ENCODE assay signal across 2 cellular contexts in the genomic region with DNA sequence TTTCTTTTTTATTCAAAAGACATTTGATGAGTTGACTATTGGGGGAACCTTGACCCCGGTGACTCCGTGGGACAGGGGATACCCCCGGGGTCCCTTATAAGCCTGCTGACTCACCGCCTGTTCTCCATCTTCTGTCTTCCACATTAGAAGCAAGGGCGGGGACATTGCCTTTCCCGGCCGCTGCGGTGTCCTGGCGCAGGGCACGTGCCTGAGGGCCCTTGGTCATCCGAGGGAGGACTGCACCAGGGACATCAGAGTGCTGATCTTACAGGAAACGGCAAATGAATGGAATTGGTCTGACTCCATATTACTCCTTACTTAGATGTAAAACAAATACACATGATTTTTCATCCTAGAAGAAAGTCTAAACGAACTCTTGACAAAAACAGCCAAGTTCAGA.
TF ChIP-seq lines count a peak whose summit lies in the region.

No MANE protein-coding gene starts in this region.

TF ChIP-seq in HCT116, 20 proteins besides CTCF, POLR2A, EP300 and RAD21:
- TF ChIP-seq TCF7L2 (IDR thresholded peaks at IDR 0.05; ENCODE audit: borderline replicate concordance, extremely low read depth, insufficient read depth, insufficient read length): no peak
- TF ChIP-seq, protein P1, sequence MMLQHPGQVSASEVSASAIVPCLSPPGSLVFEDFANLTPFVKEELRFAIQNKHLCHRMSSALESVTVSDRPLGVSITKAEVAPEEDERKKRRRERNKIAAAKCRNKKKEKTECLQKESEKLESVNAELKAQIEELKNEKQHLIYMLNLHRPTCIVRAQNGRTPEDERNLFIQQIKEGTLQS (IDR thresholded peaks at IDR 0.05): no peak
- TF ChIP-seq ZFX (IDR thresholded peaks at IDR 0.05): no peak
- TF ChIP-seq, protein P2, sequence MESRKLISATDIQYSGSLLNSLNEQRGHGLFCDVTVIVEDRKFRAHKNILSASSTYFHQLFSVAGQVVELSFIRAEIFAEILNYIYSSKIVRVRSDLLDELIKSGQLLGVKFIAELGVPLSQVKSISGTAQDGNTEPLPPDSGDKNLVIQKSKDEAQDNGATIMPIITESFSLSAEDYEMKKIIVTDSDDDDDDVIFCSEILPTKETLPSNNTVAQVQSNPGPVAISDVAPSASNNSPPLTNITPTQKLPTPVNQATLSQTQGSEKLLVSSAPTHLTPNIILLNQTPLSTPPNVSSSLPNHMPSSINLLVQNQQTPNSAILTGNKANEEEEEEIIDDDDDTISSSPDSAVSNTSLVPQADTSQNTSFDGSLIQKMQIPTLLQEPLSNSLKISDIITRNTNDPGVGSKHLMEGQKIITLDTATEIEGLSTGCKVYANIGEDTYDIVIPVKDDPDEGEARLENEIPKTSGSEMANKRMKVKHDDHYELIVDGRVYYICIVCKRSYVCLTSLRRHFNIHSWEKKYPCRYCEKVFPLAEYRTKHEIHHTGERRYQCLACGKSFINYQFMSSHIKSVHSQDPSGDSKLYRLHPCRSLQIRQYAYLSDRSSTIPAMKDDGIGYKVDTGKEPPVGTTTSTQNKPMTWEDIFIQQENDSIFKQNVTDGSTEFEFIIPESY (IDR thresholded peaks at IDR 0.05; ENCODE audit: extremely low read depth, insufficient replicate concordance, low read length): no peak
- TF ChIP-seq, protein P3, sequence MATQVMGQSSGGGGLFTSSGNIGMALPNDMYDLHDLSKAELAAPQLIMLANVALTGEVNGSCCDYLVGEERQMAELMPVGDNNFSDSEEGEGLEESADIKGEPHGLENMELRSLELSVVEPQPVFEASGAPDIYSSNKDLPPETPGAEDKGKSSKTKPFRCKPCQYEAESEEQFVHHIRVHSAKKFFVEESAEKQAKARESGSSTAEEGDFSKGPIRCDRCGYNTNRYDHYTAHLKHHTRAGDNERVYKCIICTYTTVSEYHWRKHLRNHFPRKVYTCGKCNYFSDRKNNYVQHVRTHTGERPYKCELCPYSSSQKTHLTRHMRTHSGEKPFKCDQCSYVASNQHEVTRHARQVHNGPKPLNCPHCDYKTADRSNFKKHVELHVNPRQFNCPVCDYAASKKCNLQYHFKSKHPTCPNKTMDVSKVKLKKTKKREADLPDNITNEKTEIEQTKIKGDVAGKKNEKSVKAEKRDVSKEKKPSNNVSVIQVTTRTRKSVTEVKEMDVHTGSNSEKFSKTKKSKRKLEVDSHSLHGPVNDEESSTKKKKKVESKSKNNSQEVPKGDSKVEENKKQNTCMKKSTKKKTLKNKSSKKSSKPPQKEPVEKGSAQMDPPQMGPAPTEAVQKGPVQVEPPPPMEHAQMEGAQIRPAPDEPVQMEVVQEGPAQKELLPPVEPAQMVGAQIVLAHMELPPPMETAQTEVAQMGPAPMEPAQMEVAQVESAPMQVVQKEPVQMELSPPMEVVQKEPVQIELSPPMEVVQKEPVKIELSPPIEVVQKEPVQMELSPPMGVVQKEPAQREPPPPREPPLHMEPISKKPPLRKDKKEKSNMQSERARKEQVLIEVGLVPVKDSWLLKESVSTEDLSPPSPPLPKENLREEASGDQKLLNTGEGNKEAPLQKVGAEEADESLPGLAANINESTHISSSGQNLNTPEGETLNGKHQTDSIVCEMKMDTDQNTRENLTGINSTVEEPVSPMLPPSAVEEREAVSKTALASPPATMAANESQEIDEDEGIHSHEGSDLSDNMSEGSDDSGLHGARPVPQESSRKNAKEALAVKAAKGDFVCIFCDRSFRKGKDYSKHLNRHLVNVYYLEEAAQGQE (IDR thresholded peaks at IDR 0.05; ENCODE audit: low read depth): no peak
- no peak for TF ChIP-seq JUND (IDR thresholded peaks at IDR 0.05)
- TF ChIP-seq FOSL1 (IDR thresholded peaks at IDR 0.05; ENCODE audit: low read depth): no peak
- no peak for TF ChIP-seq EGR1 (IDR thresholded peaks at IDR 0.05; ENCODE audit: low read depth)
- no peak for TF ChIP-seq SP1 (IDR thresholded peaks at IDR 0.05; ENCODE audit: low read depth)
- no peak for TF ChIP-seq ZNF274 (IDR thresholded peaks at IDR 0.05; ENCODE audit: low read depth, low read length)
- TF ChIP-seq, protein P4, sequence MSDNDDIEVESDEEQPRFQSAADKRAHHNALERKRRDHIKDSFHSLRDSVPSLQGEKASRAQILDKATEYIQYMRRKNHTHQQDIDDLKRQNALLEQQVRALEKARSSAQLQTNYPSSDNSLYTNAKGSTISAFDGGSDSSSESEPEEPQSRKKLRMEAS (IDR thresholded peaks at IDR 0.05): no peak
- TF ChIP-seq CBX3 (IDR thresholded peaks at IDR 0.05; ENCODE audit: low read depth): no peak
- TF ChIP-seq YY1 (IDR thresholded peaks at IDR 0.05; ENCODE audit: extremely low read depth, insufficient replicate concordance, low read depth, low read length): no peak

TF ChIP-seq in WTC11, 78 proteins besides CTCF, POLR2A, EP300 and RAD21:
- no peak for TF ChIP-seq IRF2 (CRISPR knock-in tag; IDR thresholded peaks at IDR 0.05; ENCODE audit: borderline replicate concordance, low read depth)
- no peak for TF ChIP-seq GRHL2 (CRISPR knock-in tag; IDR thresholded peaks at IDR 0.05; ENCODE audit: insufficient replicate concordance, severe bottlenecking)
- no peak for TF ChIP-seq ZNF121 (CRISPR knock-in tag; IDR thresholded peaks at IDR 0.05)
- TF ChIP-seq ZNF138 (CRISPR knock-in tag; conservative IDR thresholded peaks at IDR 0.05): no peak
- TF ChIP-seq ESRRA (CRISPR knock-in tag; IDR thresholded peaks at IDR 0.05; ENCODE audit: borderline replicate concordance): no peak
- no peak for TF ChIP-seq NFE2L1 (CRISPR knock-in tag; IDR thresholded peaks at IDR 0.05)
- TF ChIP-seq, protein P5, sequence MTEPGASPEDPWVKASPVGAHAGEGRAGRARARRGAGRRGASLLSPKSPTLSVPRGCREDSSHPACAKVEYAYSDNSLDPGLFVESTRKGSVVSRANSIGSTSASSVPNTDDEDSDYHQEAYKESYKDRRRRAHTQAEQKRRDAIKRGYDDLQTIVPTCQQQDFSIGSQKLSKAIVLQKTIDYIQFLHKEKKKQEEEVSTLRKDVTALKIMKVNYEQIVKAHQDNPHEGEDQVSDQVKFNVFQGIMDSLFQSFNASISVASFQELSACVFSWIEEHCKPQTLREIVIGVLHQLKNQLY (CRISPR knock-in tag; IDR thresholded peaks at IDR 0.05): no peak
- TF ChIP-seq, protein P6, sequence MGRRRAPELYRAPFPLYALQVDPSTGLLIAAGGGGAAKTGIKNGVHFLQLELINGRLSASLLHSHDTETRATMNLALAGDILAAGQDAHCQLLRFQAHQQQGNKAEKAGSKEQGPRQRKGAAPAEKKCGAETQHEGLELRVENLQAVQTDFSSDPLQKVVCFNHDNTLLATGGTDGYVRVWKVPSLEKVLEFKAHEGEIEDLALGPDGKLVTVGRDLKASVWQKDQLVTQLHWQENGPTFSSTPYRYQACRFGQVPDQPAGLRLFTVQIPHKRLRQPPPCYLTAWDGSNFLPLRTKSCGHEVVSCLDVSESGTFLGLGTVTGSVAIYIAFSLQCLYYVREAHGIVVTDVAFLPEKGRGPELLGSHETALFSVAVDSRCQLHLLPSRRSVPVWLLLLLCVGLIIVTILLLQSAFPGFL (CRISPR knock-in tag; IDR thresholded peaks at IDR 0.05; ENCODE audit: borderline replicate concordance): no peak
- TF ChIP-seq NR1H2 (CRISPR knock-in tag; IDR thresholded peaks at IDR 0.05): no peak
- no peak for TF ChIP-seq ELF4 (CRISPR knock-in tag; IDR thresholded peaks at IDR 0.05; ENCODE audit: low read depth)
- no peak for TF ChIP-seq FOXP1 (CRISPR knock-in tag; IDR thresholded peaks at IDR 0.05; ENCODE audit: borderline replicate concordance)
